ENCODE assay signal across 8 cellular contexts in genomic region chr18:68660355-68661183, GRCh38. TPM values are rescaled to one million over a fixed set of nuclear protein-coding genes. Genes with fewer than 3 reads are reported as not detected.
DNase-seq lines count a peak whose midpoint lies in the region; ATAC-seq and TF ChIP-seq lines count a peak whose summit lies in the region.

No MANE protein-coding gene starts in this region.

- CTCF ChIA-PET in OCI-LY7 (lab: Charles Lee; ENCODE audit: unreplicated experiment): no interaction called here

- DNase-seq in COLO829 (ENCODE audit: low spot score) (peak; percentile 35), OCI-LY7 (ENCODE audit: low spot score) (peak; percentile 37), endothelial cell (ENCODE audit: low spot score) (no peak), osteoblast (ENCODE audit: insufficient read length, low spot score, missing footprints) (no peak), OCI-M2 (lab: John Stamatoyannopoulos, UW; ENCODE audit: unreplicated experiment) (no peak)
- DNase-seq in activated naive CD4-positive, alpha-beta T cell treated with anti-CD3 and anti-CD28 coated beads, Interleukin-2, amount 50 U/mL, for 16 hours: no peak

- POLR2A ChIA-PET in OCI-LY7 (lab: Charles Lee): interaction anchor here (0.9 kb wide), 1 partner anchor 9 kb away, joined by 3 read pairs; no protein-coding TSS in a partner anchor

- H3K79me2 ChIP-seq in OCI-LY7 (ENCODE audit: insufficient read depth, low read depth, low read length): no peaks in the 10 kb centered on the region
- H3K79me2 ChIP-seq in osteoblast (ENCODE audit: insufficient read depth, low read length): no peaks in the 10 kb centered on the region

- H3K27me3 ChIP-seq in osteoblast (ENCODE audit: insufficient read depth, low read length): no peaks in the 10 kb centered on the region

- no peak for TF ChIP-seq EP300 in Ishikawa (IDR thresholded peaks at IDR 0.05; ENCODE audit: borderline replicate concordance)

- H2AFZ ChIP-seq in OCI-LY7 (ENCODE audit: low read length) (no peak overlapping the region), osteoblast (ENCODE audit: low read length) (no peak overlapping the region)

- no peaks in the 10 kb centered on the region for H3K9me2 ChIP-seq in OCI-LY7 (ENCODE audit: insufficient read depth, low read length)

- no peak overlapping the region for H3K27ac ChIP-seq in OCI-LY7 (ENCODE audit: low read depth, low read length, poor library complexity, severe bottlenecking)
- no peak overlapping the region for H3K27ac ChIP-seq in osteoblast (ENCODE audit: low read depth, low read length)

- H3K9me3 ChIP-seq in OCI-LY7 (ENCODE audit: low read length): no peaks in the 10 kb centered on the region
- no peaks in the 10 kb centered on the region for H3K9me3 ChIP-seq in osteoblast (ENCODE audit: low read depth, low read length)

- no peaks in the 10 kb centered on the region for H3K4me1 Mint-ChIP-seq in endothelial cell (ENCODE audit: unreplicated experiment)

- H4K20me1 ChIP-seq in OCI-LY7 (ENCODE audit: insufficient read depth, low read length) (no peaks in the 10 kb centered on the region), osteoblast (ENCODE audit: insufficient read depth, low read length) (no peaks in the 10 kb centered on the region)

- no peak overlapping the region for H3K27ac Mint-ChIP-seq in endothelial cell (ENCODE audit: unreplicated experiment)

- H3K4me1 ChIP-seq in OCI-LY7 (ENCODE audit: insufficient read depth, low read length, poor library complexity, severe bottlenecking): no peaks in the 10 kb centered on the region
- no peaks in the 10 kb centered on the region for H3K4me1 ChIP-seq in osteoblast (ENCODE audit: insufficient read depth, low read length)

- H3K4me3 Mint-ChIP-seq in endothelial cell (ENCODE audit: unreplicated experiment): no peak overlapping the region

- H3K36me3 ChIP-seq in OCI-LY7 (ENCODE audit: insufficient read depth, low read length) (no peaks in the 10 kb centered on the region), osteoblast (ENCODE audit: insufficient read depth, low read length) (no peaks in the 10 kb centered on the region)

- no peaks in the 10 kb centered on the region for H3K36me3 Mint-ChIP-seq in endothelial cell (ENCODE audit: low read depth, unreplicated experiment)

- H3K4me3 ChIP-seq in OCI-LY7 (ENCODE audit: low read depth, low read length, poor library complexity, severe bottlenecking) (no peak overlapping the region), osteoblast (ENCODE audit: insufficient read depth, low read length) (no peak overlapping the region)

- H3K9me3 Mint-ChIP-seq in endothelial cell (ENCODE audit: unreplicated experiment): no peaks in the 10 kb centered on the region

- TF ChIP-seq CTCF in OCI-LY7 (conservative IDR thresholded peaks at IDR 0.05; ENCODE audit: low read length) (peak; percentile 72), endothelial cell (IDR thresholded peaks at IDR 0.05; ENCODE audit: unreplicated experiment) (peak; percentile 61), osteoblast (IDR thresholded peaks at IDR 0.05; ENCODE audit: extremely low read depth, low read depth, low read length) (peak; percentile 58)

- H3K27me3 Mint-ChIP-seq in endothelial cell (ENCODE audit: unreplicated experiment): peaks cover 3% of the 10 kb centered on the region

- intact Hi-C loops in OCI-LY7 (cut with micrococcal nuclease; ENCODE audit: unreplicated experiment): loop anchor here (5.0 kb wide), 1 partner anchor 1443 kb away; no protein-coding TSS in a partner anchor

- no peak overlapping the region for H3K4me2 ChIP-seq in OCI-LY7 (ENCODE audit: low read length)
- H3K4me2 ChIP-seq in osteoblast (ENCODE audit: insufficient read depth, low read length): no peak overlapping the region

- ATAC-seq in HG03159 (IDR thresholded peaks at IDR 0.05; ENCODE audit: unreplicated experiment): no peak

- peak; percentile 55 for TF ChIP-seq RAD21 in Ishikawa (IDR thresholded peaks at IDR 0.05; ENCODE audit: low read depth)

- no TSS peak for BruUV-seq in OCI-LY7 (replicated peaks; lab: Mats Ljungman, UMichigan)

TF ChIP-seq in Ishikawa, 13 proteins besides CTCF, POLR2A, EP300 and RAD21:
- no peak for TF ChIP-seq CREB1 (IDR thresholded peaks at IDR 0.05; ENCODE audit: low read depth)
- TF ChIP-seq ZBTB7A (IDR thresholded peaks at IDR 0.05; ENCODE audit: low read depth): no peak
- no peak for TF ChIP-seq REST (IDR thresholded peaks at IDR 0.05; ENCODE audit: low read depth)
- no peak for TF ChIP-seq YY1 (IDR thresholded peaks at IDR 0.05; ENCODE audit: low read depth)
- no peak for TF ChIP-seq NFIC (IDR thresholded peaks at IDR 0.05)

RNA-seq across cellular contexts. Expression of gene TMX3, which starts 54.3 kb away (rescaled TPM):
- total RNA-seq in OCI-LY7 (2014; rRNA removed; shearing (Covaris generic)): 14.8 and 16.6 TPM in 2 replicates
- total RNA-seq in OCI-LY7 (2022): 25.9 and 27.3 TPM in 2 replicates
- total RNA-seq in endothelial cell (ENCODE audit: unreplicated experiment): 57.0 TPM
- total RNA-seq in osteoblast: 81.6 and 94.5 TPM in 2 replicates

Comparison
In these comparisons a context has a peak if more than half of its experiments do, and no peak if none do; other contexts are left out.
1. DNase-seq: peak in COLO829 (single experiment) and OCI-LY7 (single experiment); none in endothelial cell (single experiment), osteoblast (single experiment), OCI-M2 (single experiment) and activated naive CD4-positive, alpha-beta T cell treated with anti-CD3 and anti-CD28 coated beads, Interleukin-2, amount 50 U/mL, for 16 hours (single experiment).
2. Peak in every context shown above with its lines, with median percentiles within 50 percentile points of each other: CTCF ChIP-seq.